11 cellular contexts compared by ENCODE assay signal in genomic region chr2:187403568-187404260, GRCh38. TPM values are rescaled to one million over a fixed set of nuclear protein-coding genes. Genes with fewer than 3 reads are reported as not detected.
A peak's percentile ranks its signal among the peaks of the same experiment; 100 is the strongest.
DNase-seq lines count a peak whose midpoint lies in the region; ATAC-seq, FAIRE-seq and TF ChIP-seq lines count a peak whose summit lies in the region.
"Had no signal": no experiment of that assay in that cellular context is flagged by ENCODE, and none has a peak within 500 bp of the region (broad histone marks: within the 10 kb centered on the region; RNA-seq: fewer than 3 reads in every experiment).

No MANE protein-coding gene starts in this region.

- H3K4me3 Mint-ChIP-seq in CD14-positive monocyte: peak overlapping the region; percentile 13 to 72
- no peak overlapping the region for H3K4me3 Mint-ChIP-seq in neural crest cell
- H3K4me3 Mint-ChIP-seq: activated T-cell treated with anti-CD3 and anti-CD28 coated beads, Interleukin-2, amount 50 U/mL, for 4 hours had no signal

- FAIRE-seq in endothelial cell of umbilical vein (lab: Jason Lieb, UNC): peak; percentile 37

- H3K27ac Mint-ChIP-seq in CD14-positive monocyte (no peak overlapping the region), neural crest cell (ENCODE audit: unreplicated experiment) (peak overlapping the region; percentile 17)

- peaks cover 0 to 15% of the 10 kb centered on the region in 2 experiments for H3K36me3 ChIP-seq in endothelial cell of umbilical vein (ENCODE audit: control insufficient read depth in 2 of 2, extremely low read depth in 1 of 2, insufficient read depth in 2 of 2, low read length in 2 of 2)

- POLR2A ChIA-PET in endothelial cell of umbilical vein (lab: Charles Lee): interaction anchor here (1.0 to 1.1 kb wide), 2 partner anchors 44 to 101 kb away, joined by 4 to 5 read pairs; partner anchors contain the start of gene CALCRL

- H3K9me3 ChIP-seq in endothelial cell of umbilical vein (replicated peaks; ENCODE audit: control insufficient read depth, insufficient read depth, low read length): no peaks in the 10 kb centered on the region

- H3K36me3 Mint-ChIP-seq in CD14-positive monocyte (no peaks in the 10 kb centered on the region), neural crest cell (ENCODE audit: low read depth) (no peaks in the 10 kb centered on the region)

- H3K27me3 ChIP-seq in endothelial cell of umbilical vein (ENCODE audit: control insufficient read depth in 2 of 2, insufficient read depth in 2 of 2, low read length in 2 of 2): no peaks in the 10 kb centered on the region

- peaks cover 67% of the 10 kb centered on the region for H3K4me1 ChIP-seq in endothelial cell of umbilical vein (ENCODE audit: control insufficient read depth, extremely low read depth, insufficient read depth, low read length)

- peaks cover 75% of the 10 kb centered on the region for H3K79me2 ChIP-seq in endothelial cell of umbilical vein (ENCODE audit: control insufficient read depth, insufficient read depth, low read length)

- peak; percentile 46 for TF ChIP-seq POLR2A in endothelial cell of umbilical vein (IDR thresholded peaks at IDR 0.05; ENCODE audit: low read depth, low read length)

- H3K9me3 Mint-ChIP-seq in CD14-positive monocyte (peaks cover 0 to 2% (median 0%) of the 10 kb centered on the region in 7 donors), neural crest cell (peaks cover 2% of the 10 kb centered on the region)
- H3K9me3 Mint-ChIP-seq: activated T-cell treated with anti-CD3 and anti-CD28 coated beads, Interleukin-2, amount 50 U/mL, for 4 hours had no signal

- no peaks in the 10 kb centered on the region for H3K27me3 Mint-ChIP-seq in CD14-positive monocyte (ENCODE audit: low read depth in 3 of 3)
- H3K27me3 Mint-ChIP-seq in neural crest cell (ENCODE audit: low read depth): no peaks in the 10 kb centered on the region

- no peak overlapping the region for H2AFZ ChIP-seq in endothelial cell of umbilical vein (ENCODE audit: low read depth, low read length)

- peak overlapping the region in 1 of 3 experiments; percentile 31 for H3K4me3 ChIP-seq in endothelial cell of umbilical vein (replicated peaks in 1 of 3; ENCODE audit: insufficient read depth in 1 of 3, low read depth in 1 of 3, low read length in 3 of 3)

- H4K20me1 ChIP-seq in endothelial cell of umbilical vein (replicated peaks; ENCODE audit: control insufficient read depth, extremely low read depth, insufficient read depth, low read length): no peaks in the 10 kb centered on the region

- no peak for TF ChIP-seq CTCF in CD14-positive monocyte (IDR thresholded peaks at IDR 0.05)
- TF ChIP-seq CTCF in endothelial cell of umbilical vein (IDR thresholded peaks at IDR 0.05; ENCODE audit: extremely low read depth in 1 of 2, insufficient read depth in 1 of 2, low read depth in 1 of 2, low read length in 2 of 2): no peak
- TF ChIP-seq CTCF in neural crest cell (conservative IDR thresholded peaks at IDR 0.05): no peak

- DNase-seq in CD14-positive monocyte (ENCODE audit: low spot score): no peak
- peak; percentile 92 for DNase-seq in endothelial cell of umbilical vein (ENCODE audit: low read depth, low spot score)
- no peak for DNase-seq in neural crest cell (ENCODE audit: low read depth, low spot score)
- no peak for DNase-seq in anterior cingulate cortex (lab: John Stamatoyannopoulos, UW)
- DNase-seq in dedifferentiated amniotic fluid mesenchymal stem cell (ENCODE audit: extremely low spot score): no peak
- DNase-seq: activated T-cell treated with anti-CD3 and anti-CD28 coated beads, Interleukin-2, amount 50 U/mL, for 4 hours; effector memory CD4-positive, alpha-beta T cell; NCI-H2081 had no signal

- peak overlapping the region; percentile 83 for H3K27ac ChIP-seq in endothelial cell of umbilical vein (ENCODE audit: insufficient read depth, low read depth, low read length)

- H3K4me2 ChIP-seq in endothelial cell of umbilical vein (ENCODE audit: insufficient read depth, low read length): peak overlapping the region; percentile 89

- dilution Hi-C loops in endothelial cell of umbilical vein (cut with MboI; ENCODE audit: extremely low pct_ligation_motif_present, low sequenced_read_pairs): no loop called here

- peak overlapping the region; percentile 64 for H3K9ac ChIP-seq in endothelial cell of umbilical vein (replicated peaks; ENCODE audit: extremely low read depth, insufficient read depth, low read length)

- TSS peak; percentile 35 for BruUV-seq in endothelial cell of umbilical vein (replicated peaks; lab: Mats Ljungman, UMichigan)

- CTCF ChIA-PET in endothelial cell of umbilical vein (lab: Charles Lee): interaction anchor here (0.6 to 2.6 kb wide), 8 partner anchors 10 to 541 kb away, joined by 3 to 16 read pairs (median 4); no protein-coding TSS in a partner anchor

- H3K4me1 Mint-ChIP-seq in CD14-positive monocyte (peaks cover 9% of the 10 kb centered on the region), neural crest cell (peaks cover 14% of the 10 kb centered on the region)

- H3K9me1 ChIP-seq in endothelial cell of umbilical vein (replicated peaks; ENCODE audit: control insufficient read depth, extremely low read depth, insufficient read depth, low read length): no peaks in the 10 kb centered on the region

- intact Hi-C loops in CD14-positive monocyte (cut with micrococcal nuclease): no loop called here
- intact Hi-C loops in endothelial cell of umbilical vein (cut with micrococcal nuclease): loop anchor here (1.0 kb wide), 3 partner anchors 42 to 139 kb away; no protein-coding TSS in a partner anchor

- ATAC-seq in HG03108 (IDR thresholded peaks at IDR 0.05; ENCODE audit: unreplicated experiment) (peak; percentile 72), HG02938 (IDR thresholded peaks at IDR 0.05; ENCODE audit: unreplicated experiment) (no peak), GM18873 (IDR thresholded peaks at IDR 0.05; ENCODE audit: low FRiP score, unreplicated experiment) (no peak)
- ATAC-seq: activated T-cell treated with anti-CD3 and anti-CD28 coated beads, Interleukin-2, amount 50 U/mL, for 4 hours had no signal

TF ChIP-seq in endothelial cell of umbilical vein, 7 proteins besides CTCF, POLR2A, EP300 and RAD21:
- TF ChIP-seq MAX (IDR thresholded peaks at IDR 0.05; ENCODE audit: insufficient read depth, insufficient read length) (no peak), GATA2 (IDR thresholded peaks at IDR 0.05; ENCODE audit: insufficient read depth, insufficient read length, low read depth, low read length) (no peak), JUN (IDR thresholded peaks at IDR 0.05; ENCODE audit: borderline replicate concordance, insufficient read depth, insufficient read length, low read depth) (no peak), FOS (IDR thresholded peaks at IDR 0.05; ENCODE audit: borderline replicate concordance, insufficient read depth, low read length) (no peak), EZH2 (IDR thresholded peaks at IDR 0.05; ENCODE audit: borderline replicate concordance, low read depth, low read length, severe bottlenecking) (no peak), POLR2AphosphoS5 (IDR thresholded peaks at IDR 0.05; ENCODE audit: insufficient read depth, low read depth, low read length) (no peak), MYC (IDR thresholded peaks at IDR 0.05; ENCODE audit: low read depth, low read length) (no peak)

RNA-seq across cellular contexts. Expression of gene CALCRL, which starts 44.3 kb away (rescaled TPM):
- 1 to 10 TPM; 4.9 to 6.4 TPM for polyA plus RNA-seq in CD14-positive monocyte
- total RNA-seq in endothelial cell of umbilical vein: 244 and 252 TPM in 2 replicates
- 194 and 222 TPM in 2 replicates for polyA plus RNA-seq in endothelial cell of umbilical vein
- polyA plus RNA-seq in endothelial cell of umbilical vein (2011; cell fraction: cytosol; rRNA removed): 126 and 128 TPM in 2 replicates
- polyA plus RNA-seq in endothelial cell of umbilical vein (2011; cell fraction: nucleus; rRNA removed): 143 and 153 TPM in 2 replicates
- polyA plus RNA-seq in endothelial cell of umbilical vein (2012): 78.3 and 90.6 TPM in 2 replicates
- 371 and 410 TPM in 2 replicates for polyA minus RNA-seq in endothelial cell of umbilical vein
- not detected for polyA minus RNA-seq in endothelial cell of umbilical vein (2011; cell fraction: cytosol; rRNA and poly(A)+ RNA removed)
- polyA minus RNA-seq in endothelial cell of umbilical vein (2011; cell fraction: nucleus; rRNA and poly(A)+ RNA removed): 452 and 634 TPM in 2 replicates
- 2.0 and 2.6 TPM in 2 replicates for total RNA-seq in neural crest cell

Comparison
In these comparisons a context has a peak if more than half of its experiments do, and no peak if none do; other contexts are left out.
1. RNA of gene CALCRL, which starts 44.3 kb away (total RNA-seq): 244 to 252 TPM in endothelial cell of umbilical vein; 2.0 to 2.6 TPM in neural crest cell; every median in the first group is over 10 times any median in the second.